ENCODE assay signal across 20 cellular contexts in genomic region chr15:44694416-44694815, GRCh38. TPM values are rescaled to one million over a fixed set of nuclear protein-coding genes. Genes with fewer than 3 reads are reported as not detected.
"Had no signal": no experiment of that assay in that cellular context is flagged by ENCODE, and none has a peak within 500 bp of the region (broad histone marks: within the 10 kb centered on the region; RNA-seq: fewer than 3 reads in every experiment).

No MANE protein-coding gene starts in this region.

- H2AFZ ChIP-seq: parathyroid adenoma had no signal

- H3K36me3 ChIP-seq: breast epithelium, heart left ventricle, left ventricle myocardium inferior, sigmoid colon had no signal

- H3K27me3 Mint-ChIP-seq: activated T-helper 17 cell treated with anti-CD3 and anti-CD28 coated beads, Interleukin-2, amount 50 U/mL, for 72 hours had no signal

- H3K9me3 Mint-ChIP-seq: activated T-helper 17 cell treated with anti-CD3 and anti-CD28 coated beads, Interleukin-2, amount 50 U/mL, for 72 hours; type B pancreatic cell had no signal

- ATAC-seq: activated CD8-positive, alpha-beta memory T cell treated with anti-CD3 and anti-CD28 coated beads, Interleukin-2, amount 10 ng/mL, durations not matched to agents 7 days and 5 days; activated T-helper 17 cell treated with anti-CD3 and anti-CD28 coated beads, Interleukin-2, amount 50 U/mL, for 72 hours; heart left ventricle; stimulated activated effector memory CD8-positive, alpha-beta T cell treated with anti-CD3 and anti-CD28 coated beads, Interleukin-12 subunit alpha, Interleukin-12 subunit beta, amount 100 ng/mL, for 72 hours had no signal

- DNase-seq: activated CD4-positive, alpha-beta memory T cell treated with anti-CD3 and anti-CD28 coated beads, Interleukin-2, amount 10 ng/mL, durations not matched to agents 7 days and 5 days; activated CD4-positive, alpha-beta T cell treated with anti-CD3 and anti-CD28 coated beads for 48 hours; activated CD4-positive, CD25-positive, alpha-beta regulatory T cell; activated CD8-positive, alpha-beta memory T cell treated with anti-CD3 and anti-CD28 coated beads, Interleukin-2, amount 10 ng/mL, durations not matched to agents 7 days and 5 days; activated naive CD4-positive, alpha-beta T cell treated with Interleukin-2 at 50 U/mL for 16 hours; foreskin melanocyte; heart left ventricle; kidney glomerular epithelial cell; left ventricle myocardium inferior; sigmoid colon; stimulated activated CD4-positive, alpha-beta T cell treated with anti-CD3 and anti-CD28 coated beads, Interleukin-4, amount 100 ng/mL, for 24 hours; T-helper 9 cell; testis had no signal

- H3K9ac ChIP-seq: parathyroid adenoma had no signal

- H3K4me3 Mint-ChIP-seq: activated CD4-positive, alpha-beta memory T cell treated with anti-CD3 and anti-CD28 coated beads, Interleukin-2, amount 10 ng/mL, durations not matched to agents 7 days and 5 days; activated CD8-positive, alpha-beta memory T cell treated with anti-CD3 and anti-CD28 coated beads, Interleukin-2, amount 10 ng/mL, durations not matched to agents 7 days and 5 days; activated T-helper 17 cell treated with anti-CD3 and anti-CD28 coated beads, Interleukin-2, amount 50 U/mL, for 72 hours; stimulated activated effector memory CD8-positive, alpha-beta T cell treated with anti-CD3 and anti-CD28 coated beads, Interleukin-12 subunit alpha, Interleukin-12 subunit beta, amount 100 ng/mL, for 72 hours; type B pancreatic cell had no signal

- H3K27me3 ChIP-seq: breast epithelium, heart left ventricle, sigmoid colon, testis had no signal

- H3K27ac ChIP-seq: breast epithelium, coronary artery, heart left ventricle, left ventricle myocardium inferior, parathyroid adenoma, sigmoid colon, testis had no signal

- H3K9me3 ChIP-seq: breast epithelium, testis had no signal

- H3K79me2 ChIP-seq: parathyroid adenoma had no signal

- H3K4me3 ChIP-seq: breast epithelium, coronary artery, heart left ventricle, left ventricle myocardium inferior, sigmoid colon, testis had no signal

- H3K27ac Mint-ChIP-seq: activated CD4-positive, alpha-beta memory T cell treated with anti-CD3 and anti-CD28 coated beads, Interleukin-2, amount 10 ng/mL, durations not matched to agents 7 days and 5 days; activated CD8-positive, alpha-beta memory T cell treated with anti-CD3 and anti-CD28 coated beads, Interleukin-2, amount 10 ng/mL, durations not matched to agents 7 days and 5 days; activated T-helper 17 cell treated with anti-CD3 and anti-CD28 coated beads, Interleukin-2, amount 50 U/mL, for 72 hours; stimulated activated effector memory CD8-positive, alpha-beta T cell treated with anti-CD3 and anti-CD28 coated beads, Interleukin-12 subunit alpha, Interleukin-12 subunit beta, amount 100 ng/mL, for 72 hours; type B pancreatic cell had no signal

- H3K4me1 ChIP-seq: breast epithelium, left ventricle myocardium inferior, parathyroid adenoma, sigmoid colon, testis had no signal

- H3K36me3 Mint-ChIP-seq: stimulated activated effector memory CD8-positive, alpha-beta T cell treated with anti-CD3 and anti-CD28 coated beads, Interleukin-12 subunit alpha, Interleukin-12 subunit beta, amount 100 ng/mL, for 72 hours; type B pancreatic cell had no signal

RNA-seq across cellular contexts. Expression of gene PATL2, which starts 16.7 kb away (rescaled TPM):
- total RNA-seq: epithelial cell of proximal tubule had no signal
